In genomic region chr5:142301487-142302035, GRCh38 we compare ENCODE assay signal across 18 cellular contexts. TPM values are rescaled to one million over a fixed set of nuclear protein-coding genes. Genes with fewer than 3 reads are reported as not detected.
DNase-seq lines count a peak whose midpoint lies in the region; ATAC-seq, FAIRE-seq and TF ChIP-seq lines count a peak whose summit lies in the region.
"Had no signal": no experiment of that assay in that cellular context is flagged by ENCODE, and none has a peak within 500 bp of the region (broad histone marks: within the 10 kb centered on the region; RNA-seq: fewer than 3 reads in every experiment).

No MANE protein-coding gene starts in this region.

- peak; percentile 60 for DNase-seq in activated CD4-positive, alpha-beta T cell treated with anti-CD3 and anti-CD28 coated beads, Interleukin-2, amount 10 ng/mL, durations not matched to agents 24 days and 14 days
- DNase-seq in activated CD4-positive, alpha-beta T cell treated with anti-CD3 and anti-CD28 coated beads, Interleukin-2, amount 50 U/mL, for 4 hours: no peak
- DNase-seq in HFFc6 (no peak), K562 (ENCODE audit: extremely low read depth in 1 of 4, low spot score in 3 of 4) (no peak), nephron progenitor cell (no peak), smooth muscle cell (lab: John Stamatoyannopoulos, UW; ENCODE audit: unreplicated experiment) (no peak), psoas muscle (no peak), NCI-H2227 treated with DMSO at 0.1 percent for 48 hours (lab: John Stamatoyannopoulos, UW) (no peak)
- DNase-seq: GF-D8, KG1, NCI-H1092, NCI-H2107, NCI-H345, NCI-H526 treated with DMSO at 0.1 percent for 48 hours, Right ventricle myocardium superior had no signal

- in situ Hi-C loops in K562 (cut with MboI): no loop called here

- H3K27ac ChIP-seq in K562 (ENCODE audit: extremely low read depth, low read depth, low read length) (no peak overlapping the region), smooth muscle cell (ENCODE audit: low read depth) (no peak overlapping the region), psoas muscle (no peak overlapping the region)
- H3K27ac ChIP-seq: BLaER1 treated with 17β-estradiol and CSF1 and Interleukin-3, amounts not matched to agents 10 nM and 100 nM; HL-60 had no signal

- CTCF ChIA-PET in K562 (lab: Yijun Ruan, JAX; ENCODE audit: low intra/inter-chr PET ratio): no interaction called here

- peaks cover 20% of the 10 kb centered on the region for H3F3A ChIP-seq in smooth muscle cell (ENCODE audit: low read depth)

- H3K4me2 ChIP-seq in K562 (ENCODE audit: insufficient read depth, low read length): no peak overlapping the region
- H3K4me2 ChIP-seq in smooth muscle cell: no peak overlapping the region
- H3K4me2 ChIP-seq: BLaER1 treated with 17β-estradiol and CSF1 and Interleukin-3, amounts not matched to agents 10 nM and 100 nM had no signal

- H3K36me3 Mint-ChIP-seq in activated CD4-positive, alpha-beta T cell treated with anti-CD3 and anti-CD28 coated beads, Interleukin-2, amount 10 ng/mL, durations not matched to agents 24 days and 14 days (ENCODE audit: low read depth): no peaks in the 10 kb centered on the region
- H3K36me3 Mint-ChIP-seq in HFFc6 (ENCODE audit: low read depth): peaks cover 4% of the 10 kb centered on the region; the same call in 1 of the 2 replicates
- H3K36me3 Mint-ChIP-seq in nephron progenitor cell (ENCODE audit: low read depth): peaks cover 4% of the 10 kb centered on the region

- no peak overlapping the region for H3K27ac Mint-ChIP-seq in activated CD4-positive, alpha-beta T cell treated with anti-CD3 and anti-CD28 coated beads, Interleukin-2, amount 10 ng/mL, durations not matched to agents 24 days and 14 days
- 0 out of 2 replicates have a peak overlapping the region, but pooled peaks have one; percentile 4 for H3K27ac Mint-ChIP-seq in HFFc6
- H3K27ac Mint-ChIP-seq in nephron progenitor cell: peak overlapping the region; percentile 17

- no peak overlapping the region for H3K4me3 Mint-ChIP-seq in activated CD4-positive, alpha-beta T cell treated with anti-CD3 and anti-CD28 coated beads, Interleukin-2, amount 10 ng/mL, durations not matched to agents 24 days and 14 days
- H3K4me3 Mint-ChIP-seq in HFFc6: no peak overlapping the region
- H3K4me3 Mint-ChIP-seq in nephron progenitor cell: no peak overlapping the region

- no peaks in the 10 kb centered on the region for H3K9me3 Mint-ChIP-seq in activated CD4-positive, alpha-beta T cell treated with anti-CD3 and anti-CD28 coated beads, Interleukin-2, amount 10 ng/mL, durations not matched to agents 24 days and 14 days
- no peaks in the 10 kb centered on the region for H3K9me3 Mint-ChIP-seq in HFFc6
- H3K9me3 Mint-ChIP-seq in nephron progenitor cell: no peaks in the 10 kb centered on the region

- TF ChIP-seq RAD21 in K562 (CRISPR knock-in tag; conservative IDR thresholded peaks at IDR 0.05 in 1 of 2, IDR thresholded peaks at IDR 0.05 in 1 of 2): no peak

- FAIRE-seq in K562 (lab: Jason Lieb, UNC): no peak

- TF ChIP-seq CTCF in HFFc6 (IDR thresholded peaks at IDR 0.05) (no peak), K562 (IDR thresholded peaks at IDR 0.05 in 2 of 3, conservative IDR thresholded peaks at IDR 0.05 in 1 of 3; ENCODE audit: insufficient read depth in 2 of 3, low read depth in 1 of 3, low read length in 3 of 3) (no peak), nephron progenitor cell (IDR thresholded peaks at IDR 0.05) (no peak), smooth muscle cell (IDR thresholded peaks at IDR 0.05; ENCODE audit: borderline replicate concordance, insufficient read depth, poor library complexity, severe bottlenecking) (no peak), psoas muscle (IDR thresholded peaks at IDR 0.05) (no peak)

- H3K9me3 ChIP-seq in K562 (replicated peaks; ENCODE audit: control insufficient read depth, insufficient read depth, low read depth, low read length) (no peaks in the 10 kb centered on the region), smooth muscle cell (replicated peaks; ENCODE audit: low read depth) (no peaks in the 10 kb centered on the region), psoas muscle (no peaks in the 10 kb centered on the region)
- H3K9me3 ChIP-seq: BLaER1 treated with 17β-estradiol and CSF1 and Interleukin-3, amounts not matched to agents 10 nM and 100 nM had no signal

- TF ChIP-seq EP300 in K562 (IDR thresholded peaks at IDR 0.05; ENCODE audit: low read length): no peak

- intact Hi-C loops in activated CD4-positive, alpha-beta T cell treated with anti-CD3 and anti-CD28 coated beads, Interleukin-2, amount 10 ng/mL, durations not matched to agents 24 days and 14 days (cut with micrococcal nuclease): no loop called here
- intact Hi-C loops in K562 (cut with micrococcal nuclease) (no loop called here), psoas muscle (cut with DNase I) (no loop called here)

- WGBS in K562 (ENCODE audit: insufficient coverage, low coverage, missing lambda C conversion rate): 42% methylated on average over 7 of the region's 7 CpGs
- 86% methylated on average over 7 of the region's 7 CpGs for WGBS in smooth muscle cell (ENCODE audit: low lambda C conversion rate)
- WGBS in psoas muscle, 3 donors: 76 to 81% (median 76%) methylated on average over 7 of the region's 7 CpGs

- H3K79me2 ChIP-seq in K562 (ENCODE audit: control insufficient read depth, insufficient read depth, low read length) (no peaks in the 10 kb centered on the region), smooth muscle cell (ENCODE audit: low read depth) (peaks cover 43% of the 10 kb centered on the region)

- H3K27me3 ChIP-seq in K562 (ENCODE audit: control insufficient read depth in 2 of 2, insufficient read depth in 2 of 2, low read length in 2 of 2) (no peaks in the 10 kb centered on the region), smooth muscle cell (ENCODE audit: low read depth) (no peaks in the 10 kb centered on the region), psoas muscle (ENCODE audit: insufficient read depth in 3 of 3, low read length in 2 of 3) (no peaks in the 10 kb centered on the region)
- H3K27me3 ChIP-seq: BLaER1 treated with 17β-estradiol and CSF1 and Interleukin-3, amounts not matched to agents 10 nM and 100 nM had no signal

- H3K36me3 ChIP-seq in K562 (ENCODE audit: control insufficient read depth, insufficient read depth, low read length): no peaks in the 10 kb centered on the region
- no peaks in the 10 kb centered on the region for H3K36me3 ChIP-seq in smooth muscle cell (ENCODE audit: low read depth)
- no peaks in the 10 kb centered on the region for H3K36me3 ChIP-seq in psoas muscle (ENCODE audit: insufficient read depth in 1 of 2, low read depth in 1 of 2)
- H3K36me3 ChIP-seq: BLaER1 treated with 17β-estradiol and CSF1 and Interleukin-3, amounts not matched to agents 10 nM and 100 nM had no signal

- ATAC-seq in K562 (peak; percentile 30; the same call in 1 of the 3 replicates), psoas muscle (no peak)
- ATAC-seq: HCT116 had no signal

- H2AFZ ChIP-seq in K562 (ENCODE audit: low read depth, low read length) (no peak overlapping the region), smooth muscle cell (ENCODE audit: low read depth) (no peak overlapping the region)

- H3K4me1 ChIP-seq in K562 (replicated peaks in 1 of 2; ENCODE audit: control insufficient read depth in 2 of 2, insufficient read depth in 2 of 2, low read length in 2 of 2) (peaks cover 0 to 12% of the 10 kb centered on the region in 2 experiments; a peak in 2 of 5 replicates), smooth muscle cell (ENCODE audit: low read depth) (no peaks in the 10 kb centered on the region), psoas muscle (no peaks in the 10 kb centered on the region)

- peaks cover 2% of the 10 kb centered on the region for H3K27me3 Mint-ChIP-seq in activated CD4-positive, alpha-beta T cell treated with anti-CD3 and anti-CD28 coated beads, Interleukin-2, amount 10 ng/mL, durations not matched to agents 24 days and 14 days
- H3K27me3 Mint-ChIP-seq in HFFc6 (ENCODE audit: insufficient read depth) (no peaks in the 10 kb centered on the region; the same call in none of the 2 replicates), nephron progenitor cell (ENCODE audit: low read depth, poor library complexity) (no peaks in the 10 kb centered on the region)

- no peaks in the 10 kb centered on the region for H4K20me1 ChIP-seq in K562 (replicated peaks; ENCODE audit: control insufficient read depth, insufficient read depth, low read length)
- H4K20me1 ChIP-seq in smooth muscle cell (ENCODE audit: low read depth): peaks cover 61% of the 10 kb centered on the region

- TF ChIP-seq POLR2A in K562 (conservative IDR thresholded peaks at IDR 0.05): no peak

- peaks cover 4% of the 10 kb centered on the region for H3K4me1 Mint-ChIP-seq in activated CD4-positive, alpha-beta T cell treated with anti-CD3 and anti-CD28 coated beads, Interleukin-2, amount 10 ng/mL, durations not matched to agents 24 days and 14 days
- peaks cover 63% of the 10 kb centered on the region for H3K4me1 Mint-ChIP-seq in HFFc6 (ENCODE audit: low read depth)
- peaks cover 61% of the 10 kb centered on the region for H3K4me1 Mint-ChIP-seq in nephron progenitor cell

- H3K4me3 ChIP-seq in K562: no peak overlapping the region
- no peak overlapping the region for H3K4me3 ChIP-seq in smooth muscle cell
- H3K4me3 ChIP-seq in psoas muscle: no peak overlapping the region
- H3K4me3 ChIP-seq: BLaER1 treated with 17β-estradiol and CSF1 and Interleukin-3, amounts not matched to agents 10 nM and 100 nM had no signal

- POLR2A ChIA-PET in K562 (lab: Yijun Ruan, JAX): interaction anchor here (1.5 to 2.2 kb wide), 2 partner anchors 9 to 20 kb away, joined by 4 to 7 read pairs; no protein-coding TSS in a partner anchor

- no peaks in the 10 kb centered on the region for H3K9me1 ChIP-seq in K562 (ENCODE audit: control insufficient read depth, insufficient read depth, low read length)

- BruUV-seq in K562 (replicated peaks; lab: Mats Ljungman, UMichigan): no TSS peak

- H3K9ac ChIP-seq in K562 (ENCODE audit: insufficient read depth in 1 of 2, low read depth in 2 of 2, low read length in 2 of 2) (no peak overlapping the region), smooth muscle cell (ENCODE audit: low read depth) (no peak overlapping the region)
- H3K9ac ChIP-seq: BLaER1 treated with 17β-estradiol and CSF1 and Interleukin-3, amounts not matched to agents 10 nM and 100 nM had no signal

RNA-seq across cellular contexts. Expression of gene SPRY4, which starts 23.3 kb away (rescaled TPM):
- 1.4 and 1.5 TPM in 2 replicates for total RNA-seq in activated CD4-positive, alpha-beta T cell treated with anti-CD3 and anti-CD28 coated beads, Interleukin-2, amount 10 ng/mL, durations not matched to agents 24 days and 14 days
- 10 to 100 TPM; 26.1 to 28.9 (median 27.8) TPM for total RNA-seq in HFFc6 (2021; fragmentation: NEBNext Ultra II Directional; extraction: Animal tissue kit (Norgen Biotek cat#: 25700))
- 49.3 and 108 TPM in 2 replicates for total RNA-seq in K562 (2011; cell fraction: chromatin; rRNA removed; ENCODE audit: low replicate concordance)
- total RNA-seq in K562 (2011; cell fraction: nucleolus; rRNA removed): 62.4 and 87.6 TPM in 2 replicates
- 57.4 and 69.9 TPM in 2 replicates for total RNA-seq in K562 (2011; cell fraction: nucleoplasm; rRNA removed)
- 11.2 and 20.4 TPM in 2 replicates for total RNA-seq in K562 (2014; rRNA removed)
- 8.8 and 9.5 TPM in 2 replicates for total RNA-seq in K562 (2014; rRNA removed; fragmentation: Illumina TruSeq; extraction: Trizol)
- 7.1 and 8.9 TPM in 2 replicates for total RNA-seq in K562 (2015; rRNA removed; fragmentation: Illumina TruSeq; extraction: Trizol)
- 20.0 and 24.2 TPM in 2 replicates for total RNA-seq in K562 (2021)
- 6.0 and 6.3 TPM in 2 replicates for polyA plus RNA-seq in K562 (2011; rRNA removed)
- 5.5 and 10.9 TPM in 2 replicates for polyA plus RNA-seq in K562 (2011; cell fraction: cytosol; rRNA removed)
- polyA plus RNA-seq in K562 (2011; cell fraction: nucleus; rRNA removed): 15.8 and 47.7 TPM in 2 replicates
- 16.9 and 24.3 TPM in 2 replicates for polyA plus RNA-seq in K562 (2012)
- polyA plus RNA-seq in K562 (2014; fragmentation: Illumina TruSeq; extraction: Trizol): 12.2 and 19.8 TPM in 2 replicates
- polyA plus RNA-seq in K562 (2014; fragmentation: Nextera tagmentation; extraction: Ambion mirVana): 1 to 10 TPM; 2.6 to 3.1 TPM
- 11.6 and 14.9 TPM in 2 replicates for polyA plus RNA-seq in K562 (2014; rRNA removed)
- 9.9 and 18.2 TPM in 2 replicates for polyA minus RNA-seq in K562 (2011; rRNA and poly(A)+ RNA removed)
- 8.3 and 14.6 TPM in 2 replicates for polyA minus RNA-seq in K562 (2011; cell fraction: cytosol; rRNA and poly(A)+ RNA removed)
- polyA minus RNA-seq in K562 (2011; cell fraction: nucleus; rRNA and poly(A)+ RNA removed): 26.0 and 38.8 TPM in 2 replicates
- total RNA-seq in smooth muscle cell: 62.7 and 74.2 TPM in 2 replicates
- 47.4 and 49.3 TPM in 2 replicates for polyA plus RNA-seq in smooth muscle cell
- 1 to 10 TPM; 5.3 to 6.3 (median 5.9) TPM for total RNA-seq in psoas muscle
- polyA plus RNA-seq in psoas muscle: 1 to 10 TPM; 1.0 to 8.0 (median 2.4) TPM
